Comparison of ENCODE assay signal across 8 cellular contexts in genomic region chr4:54065282-54066087, GRCh38. TPM values are rescaled to one million over a fixed set of nuclear protein-coding genes. Genes with fewer than 3 reads are reported as not detected.
DNase-seq lines count a peak whose midpoint lies in the region; ATAC-seq and TF ChIP-seq lines count a peak whose summit lies in the region.

No MANE protein-coding gene starts in this region.

- H3K36me3 ChIP-seq in SJSA1 (peaks cover 21% of the 10 kb centered on the region), esophagus muscularis mucosa (no peaks in the 10 kb centered on the region), psoas muscle (ENCODE audit: insufficient read depth in 1 of 2, low read depth in 1 of 2) (no peaks in the 10 kb centered on the region)

- no peak for TF ChIP-seq POLR2A in esophagus muscularis mucosa (IDR thresholded peaks at IDR 0.05; ENCODE audit: low read depth)

- TF ChIP-seq EP300 in esophagus muscularis mucosa (IDR thresholded peaks at IDR 0.05): no peak

- H3K4me1 ChIP-seq in SJSA1 (replicated peaks) (peaks cover 38% of the 10 kb centered on the region), esophagus muscularis mucosa (peaks cover 40 to 52% (median 44%) of the 10 kb centered on the region in 4 donors), psoas muscle (peaks cover 38% of the 10 kb centered on the region)

- no peaks in the 10 kb centered on the region for H3K27me3 ChIP-seq in SJSA1 (replicated peaks)
- no peaks in the 10 kb centered on the region for H3K27me3 ChIP-seq in esophagus muscularis mucosa
- H3K27me3 ChIP-seq in psoas muscle (ENCODE audit: insufficient read depth in 3 of 3, low read length in 2 of 3): peaks cover 0 to 2% (median 0%) of the 10 kb centered on the region in 3 donors

- 64% methylated on average over 6 of the region's 6 CpGs for WGBS in esophagus muscularis mucosa
- WGBS in psoas muscle, 3 donors: 38 to 51% (median 40%) methylated on average over 6 of the region's 6 CpGs

- peak overlapping the region; percentile 96 for H3K4me3 ChIP-seq in SJSA1
- H3K4me3 ChIP-seq in esophagus muscularis mucosa: peak overlapping the region; percentile 77 to 96 (median 95)
- H3K4me3 ChIP-seq in psoas muscle: peak overlapping the region; percentile 97

- no peak for ATAC-seq in psoas muscle
- no peak for ATAC-seq in GM19455 (IDR thresholded peaks at IDR 0.05; ENCODE audit: unreplicated experiment)
- ATAC-seq in HG03520 (IDR thresholded peaks at IDR 0.05; ENCODE audit: unreplicated experiment): no peak
- ATAC-seq in HG03097 (IDR thresholded peaks at IDR 0.05; ENCODE audit: low FRiP score, unreplicated experiment): no peak

- intact Hi-C loops in esophagus muscularis mucosa (cut with DNase I) (loop anchor here (5.0 to 10.0 kb wide), 2 partner anchors 152 to 691 kb away; partner anchors contain the start of gene FIP1L1), psoas muscle (cut with DNase I) (no loop called here)

- H3K27ac ChIP-seq in SJSA1 (peak overlapping the region; percentile 99), esophagus muscularis mucosa (replicated peaks in 1 of 4) (peak overlapping the region; percentile 87 to 96 (median 90)), psoas muscle (peak overlapping the region; percentile 91)

- TF ChIP-seq CTCF in esophagus muscularis mucosa (IDR thresholded peaks at IDR 0.05): no peak
- TF ChIP-seq CTCF in psoas muscle (IDR thresholded peaks at IDR 0.05): no peak

- peak; percentile 7 for DNase-seq in GM03348 (ENCODE audit: low spot score)
- DNase-seq in SJSA1 (ENCODE audit: low read depth in 1 of 2, low spot score in 2 of 2): peak; percentile 72 to 87
- DNase-seq in esophagus muscularis mucosa (ENCODE audit: extremely low spot score): no peak
- DNase-seq in psoas muscle: no peak
- DNase-seq in DMS 273 treated with DMSO at 0.1 percent for 48 hours (lab: John Stamatoyannopoulos, UW): no peak

- H3K9me3 ChIP-seq in SJSA1 (replicated peaks): no peaks in the 10 kb centered on the region
- no peaks in the 10 kb centered on the region for H3K9me3 ChIP-seq in esophagus muscularis mucosa
- H3K9me3 ChIP-seq in psoas muscle: no peaks in the 10 kb centered on the region

RNA-seq across cellular contexts. Expression of gene CHIC2, which starts 1.1 kb away (rescaled TPM):
- total RNA-seq in SJSA1 (2014; rRNA removed; shearing (Covaris generic)): 73.7 and 105 TPM in 2 replicates
- total RNA-seq in esophagus muscularis mucosa: 10 to 100 TPM; 29.8 to 40.4 (median 33.6) TPM
- 10 to 100 TPM in 2 of 4 donors, 1 to 10 TPM in 2; 8.6 to 11.1 (median 9.8) TPM for total RNA-seq in psoas muscle
- polyA plus RNA-seq in psoas muscle: 10 to 100 TPM in 2 of 3 donors, 1 to 10 TPM in 1; 9.1 to 17.4 (median 11.2) TPM

RNA-seq across cellular contexts. Expression of gene GSX2, which starts 34.5 kb away (rescaled TPM):
- total RNA-seq in SJSA1 (2014; rRNA removed; shearing (Covaris generic)): not detected in 2 replicates
- total RNA-seq in esophagus muscularis mucosa: not detected
- total RNA-seq in psoas muscle: not detected
- not detected for polyA plus RNA-seq in psoas muscle

Comparison
In these comparisons a context has a peak if more than half of its experiments do, and no peak if none do; other contexts are left out.
1. DNase-seq: peak in GM03348 (single experiment) and SJSA1 (2 of 2); none in esophagus muscularis mucosa (single experiment), psoas muscle (0 of 2) and DMS 273 treated with DMSO at 0.1 percent for 48 hours (single experiment).
2. Peak in every context shown above with its lines, with median percentiles within 50 percentile points of each other: H3K27ac ChIP-seq and H3K4me3 ChIP-seq.